15 cellular contexts compared by ENCODE assay signal in the genomic region with DNA sequence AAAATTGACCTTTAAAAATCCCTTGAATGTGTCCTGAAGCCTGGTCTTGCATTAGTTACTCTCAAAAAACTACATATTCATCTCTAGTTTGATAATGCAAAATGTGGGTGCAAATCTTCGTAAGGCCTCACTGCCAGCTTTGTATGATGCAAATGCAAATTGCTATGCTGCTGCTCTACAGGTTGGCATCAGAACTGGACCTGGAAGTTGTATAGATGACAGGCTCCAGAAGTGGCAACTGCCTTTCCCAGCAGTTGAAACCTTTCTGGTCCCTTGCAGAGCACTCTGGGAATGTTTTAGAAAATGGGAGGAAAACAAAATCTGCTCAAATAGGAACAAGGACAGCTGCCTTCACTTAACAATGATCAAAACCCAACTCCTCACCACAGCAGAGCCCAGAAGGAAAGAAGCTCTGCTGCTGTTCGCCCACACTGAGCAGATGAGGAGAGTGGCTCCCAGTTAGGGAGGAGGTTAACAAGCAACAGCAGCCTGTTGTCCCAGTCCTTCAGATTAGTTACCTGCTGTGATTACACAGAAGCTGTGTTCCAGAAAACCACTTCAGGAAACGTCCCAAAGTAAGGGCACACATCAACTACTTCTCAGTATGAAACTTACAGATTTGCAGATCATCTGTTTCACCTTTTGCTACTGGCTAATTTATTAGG.
DNase-seq lines count a peak whose midpoint lies in the region; ATAC-seq and TF ChIP-seq lines count a peak whose summit lies in the region.
"Had no signal": no experiment of that assay in that cellular context is flagged by ENCODE, and none has a peak within 500 bp of the region (broad histone marks: within the 10 kb centered on the region; RNA-seq: fewer than 3 reads in every experiment).

No MANE protein-coding gene starts in this region.

- CTCF ChIA-PET in WTC11 (lab: Charles Lee): interaction anchor here (5.1 kb wide), 1 partner anchor 251 kb away, joined by 21 read pairs; no protein-coding TSS in a partner anchor

- ATAC-seq in activated naive CD4-positive, alpha-beta T cell treated with anti-CD3 and anti-CD28 coated beads, Interleukin-2, amount 50 U/mL, for 72 hours: no peak
- ATAC-seq in WTC11 (peak; percentile 46), memory B cell (ENCODE audit: low read depth) (no peak), GM18511 (IDR thresholded peaks at IDR 0.05; ENCODE audit: unreplicated experiment) (no peak), HG02678 (IDR thresholded peaks at IDR 0.05; ENCODE audit: unreplicated experiment) (no peak)
- ATAC-seq: effector memory CD8-positive, alpha-beta T cell had no signal

- no peak overlapping the region for H3K4me3 ChIP-seq in thyroid gland (replicated peaks in 1 of 3)
- H3K4me3 ChIP-seq: tibial artery had no signal

- H3K27ac ChIP-seq in thyroid gland: peak overlapping the region; percentile 75 to 90 (median 86)
- H3K27ac ChIP-seq: parathyroid adenoma had no signal

- H3K36me3 Mint-ChIP-seq in activated naive CD4-positive, alpha-beta T cell treated with anti-CD3 and anti-CD28 coated beads, Interleukin-2, amount 50 U/mL, for 24 hours: peaks cover 13% of the 10 kb centered on the region
- peaks cover 0 to 11% of the 10 kb centered on the region in 2 donors for H3K36me3 Mint-ChIP-seq in activated naive CD4-positive, alpha-beta T cell treated with anti-CD3 and anti-CD28 coated beads, Interleukin-2, amount 50 U/mL, for 72 hours
- peaks cover 28% of the 10 kb centered on the region for H3K36me3 Mint-ChIP-seq in WTC11
- peaks cover 18% of the 10 kb centered on the region for H3K36me3 Mint-ChIP-seq in memory B cell

- no peak for TF ChIP-seq CTCF in WTC11 (IDR thresholded peaks at IDR 0.05)
- TF ChIP-seq CTCF in thyroid gland (IDR thresholded peaks at IDR 0.05): no peak

- peaks cover 33 to 43% of the 10 kb centered on the region in 2 donors for H3K4me1 ChIP-seq in thyroid gland

- peaks cover 3% of the 10 kb centered on the region for H3K9me3 Mint-ChIP-seq in activated naive CD4-positive, alpha-beta T cell treated with anti-CD3 and anti-CD28 coated beads, Interleukin-2, amount 50 U/mL, for 24 hours
- H3K9me3 Mint-ChIP-seq in activated naive CD4-positive, alpha-beta T cell treated with anti-CD3 and anti-CD28 coated beads, Interleukin-2, amount 50 U/mL, for 72 hours: peaks cover 0 to 3% of the 10 kb centered on the region in 2 donors
- peaks cover 3% of the 10 kb centered on the region for H3K9me3 Mint-ChIP-seq in WTC11
- H3K9me3 Mint-ChIP-seq in memory B cell: no peaks in the 10 kb centered on the region

- no peaks in the 10 kb centered on the region for H3K9me3 ChIP-seq in thyroid gland
- H3K9me3 ChIP-seq: tibial artery had no signal

- intact Hi-C loops in thyroid gland (cut with DNase I): no loop called here

- no peaks in the 10 kb centered on the region for H3K36me3 ChIP-seq in thyroid gland

- WGBS in thyroid gland, 2 donors: 70 to 76% methylated on average over 3 of the region's 3 CpGs

- peaks cover 51% of the 10 kb centered on the region for H3K4me1 Mint-ChIP-seq in activated naive CD4-positive, alpha-beta T cell treated with anti-CD3 and anti-CD28 coated beads, Interleukin-2, amount 50 U/mL, for 24 hours
- H3K4me1 Mint-ChIP-seq in WTC11 (peaks cover 46% of the 10 kb centered on the region), memory B cell (no peaks in the 10 kb centered on the region)

- DNase-seq in activated naive CD4-positive, alpha-beta T cell treated with anti-CD3 and anti-CD28 coated beads, Interleukin-2, amount 50 U/mL, for 72 hours (ENCODE audit: low spot score in 2 of 2): no peak
- no peak for DNase-seq in WTC11 (ENCODE audit: low spot score)
- no peak for DNase-seq in memory B cell (ENCODE audit: low spot score in 2 of 2)
- peak; percentile 24 to 33 for DNase-seq in thyroid gland
- no peak for DNase-seq in LoVo (ENCODE audit: low spot score)
- DNase-seq: activated T-cell treated with anti-CD3 and anti-CD28 coated beads for 4 hours; effector memory CD8-positive, alpha-beta T cell; MM.1S; NCI-H226; RPMI8226; tibial artery had no signal

- H3K27ac Mint-ChIP-seq in activated naive CD4-positive, alpha-beta T cell treated with anti-CD3 and anti-CD28 coated beads, Interleukin-2, amount 50 U/mL, for 24 hours: peak overlapping the region; percentile 64
- no peak overlapping the region for H3K27ac Mint-ChIP-seq in activated naive CD4-positive, alpha-beta T cell treated with anti-CD3 and anti-CD28 coated beads, Interleukin-2, amount 50 U/mL, for 72 hours
- peak overlapping the region; percentile 87 for H3K27ac Mint-ChIP-seq in WTC11
- peak overlapping the region; percentile 63 for H3K27ac Mint-ChIP-seq in memory B cell

- no peak overlapping the region for H3K4me3 Mint-ChIP-seq in activated naive CD4-positive, alpha-beta T cell treated with anti-CD3 and anti-CD28 coated beads, Interleukin-2, amount 50 U/mL, for 24 hours
- H3K4me3 Mint-ChIP-seq in WTC11 (no peak overlapping the region), memory B cell (no peak overlapping the region)
- H3K4me3 Mint-ChIP-seq: effector memory CD8-positive, alpha-beta T cell had no signal

- H3K27me3 ChIP-seq in thyroid gland: no peaks in the 10 kb centered on the region
- H3K27me3 ChIP-seq: tibial artery had no signal

- peak in 1 of 2 donors; percentile 19 for TF ChIP-seq POLR2A in thyroid gland (IDR thresholded peaks at IDR 0.05)

- POLR2A ChIA-PET in WTC11 (lab: Charles Lee): no interaction called here

- no peaks in the 10 kb centered on the region for H3K27me3 Mint-ChIP-seq in activated naive CD4-positive, alpha-beta T cell treated with anti-CD3 and anti-CD28 coated beads, Interleukin-2, amount 50 U/mL, for 24 hours
- no peaks in the 10 kb centered on the region for H3K27me3 Mint-ChIP-seq in WTC11 (ENCODE audit: low read depth)
- no peaks in the 10 kb centered on the region for H3K27me3 Mint-ChIP-seq in memory B cell
- H3K27me3 Mint-ChIP-seq: effector memory CD8-positive, alpha-beta T cell had no signal

TF ChIP-seq in WTC11, 78 proteins besides CTCF, POLR2A, EP300 and RAD21 (continues in another document):
- TF ChIP-seq JAZF1 (CRISPR knock-in tag; IDR thresholded peaks at IDR 0.05) (no peak), E2F1 (CRISPR knock-in tag; IDR thresholded peaks at IDR 0.05) (no peak)
- TF ChIP-seq, protein P1, sequence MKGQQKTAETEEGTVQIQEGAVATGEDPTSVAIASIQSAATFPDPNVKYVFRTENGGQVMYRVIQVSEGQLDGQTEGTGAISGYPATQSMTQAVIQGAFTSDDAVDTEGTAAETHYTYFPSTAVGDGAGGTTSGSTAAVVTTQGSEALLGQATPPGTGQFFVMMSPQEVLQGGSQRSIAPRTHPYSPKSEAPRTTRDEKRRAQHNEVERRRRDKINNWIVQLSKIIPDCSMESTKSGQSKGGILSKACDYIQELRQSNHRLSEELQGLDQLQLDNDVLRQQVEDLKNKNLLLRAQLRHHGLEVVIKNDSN (CRISPR knock-in tag; IDR thresholded peaks at IDR 0.05): no peak
- TF ChIP-seq, protein P2, sequence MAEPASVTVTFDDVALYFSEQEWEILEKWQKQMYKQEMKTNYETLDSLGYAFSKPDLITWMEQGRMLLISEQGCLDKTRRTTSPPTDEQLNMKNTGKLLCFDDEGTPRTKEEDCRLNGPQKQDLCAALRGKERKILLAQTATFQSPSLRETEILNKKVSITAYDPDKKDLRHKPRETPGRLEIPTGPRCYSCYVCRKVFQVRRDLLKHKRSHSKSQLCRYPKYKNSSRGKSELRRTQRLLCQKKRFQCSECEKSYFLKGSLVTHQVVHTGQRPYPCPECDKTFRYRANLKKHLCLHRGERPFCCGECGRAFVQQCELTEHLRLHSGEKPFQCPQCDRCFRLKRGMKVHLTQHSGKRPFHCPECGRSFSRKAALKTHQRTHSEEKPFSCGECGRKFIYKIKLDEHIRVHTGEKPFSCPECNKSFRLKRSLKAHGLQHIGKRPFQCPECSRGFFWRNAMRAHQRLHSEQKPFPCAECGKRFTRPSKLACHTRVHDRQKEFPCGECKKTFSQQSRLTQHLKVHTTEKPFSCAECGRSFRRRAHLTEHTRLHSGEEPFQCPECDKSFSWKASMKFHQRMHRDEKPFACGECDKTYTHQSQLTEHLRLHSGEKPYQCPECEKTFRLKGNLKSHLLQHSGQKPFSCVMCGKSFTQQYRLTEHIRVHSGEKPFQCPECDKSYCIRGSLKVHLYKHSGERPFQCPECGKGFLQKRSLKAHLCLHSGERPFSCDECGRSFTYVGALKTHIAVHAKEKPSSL (CRISPR knock-in tag; conservative IDR thresholded peaks at IDR 0.05): no peak
- TF ChIP-seq, protein P3, sequence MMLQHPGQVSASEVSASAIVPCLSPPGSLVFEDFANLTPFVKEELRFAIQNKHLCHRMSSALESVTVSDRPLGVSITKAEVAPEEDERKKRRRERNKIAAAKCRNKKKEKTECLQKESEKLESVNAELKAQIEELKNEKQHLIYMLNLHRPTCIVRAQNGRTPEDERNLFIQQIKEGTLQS (CRISPR knock-in tag; conservative IDR thresholded peaks at IDR 0.05): no peak

Comparison
In these comparisons a context has a peak if more than half of its experiments do, and no peak if none do; other contexts are left out.
1. H3K27ac Mint-ChIP-seq: peak in activated naive CD4-positive, alpha-beta T cell treated with anti-CD3 and anti-CD28 coated beads, Interleukin-2, amount 50 U/mL, for 24 hours (single experiment), WTC11 (single experiment) and memory B cell (single experiment); none in activated naive CD4-positive, alpha-beta T cell treated with anti-CD3 and anti-CD28 coated beads, Interleukin-2, amount 50 U/mL, for 72 hours (0 of 2).
2. DNase-seq: peak in thyroid gland (2 of 2); none in activated naive CD4-positive, alpha-beta T cell treated with anti-CD3 and anti-CD28 coated beads, Interleukin-2, amount 50 U/mL, for 72 hours (0 of 2), WTC11 (single experiment), memory B cell (0 of 2) and LoVo (single experiment).